Comparison of ENCODE assay signal across 16 cellular contexts in the genomic region with DNA sequence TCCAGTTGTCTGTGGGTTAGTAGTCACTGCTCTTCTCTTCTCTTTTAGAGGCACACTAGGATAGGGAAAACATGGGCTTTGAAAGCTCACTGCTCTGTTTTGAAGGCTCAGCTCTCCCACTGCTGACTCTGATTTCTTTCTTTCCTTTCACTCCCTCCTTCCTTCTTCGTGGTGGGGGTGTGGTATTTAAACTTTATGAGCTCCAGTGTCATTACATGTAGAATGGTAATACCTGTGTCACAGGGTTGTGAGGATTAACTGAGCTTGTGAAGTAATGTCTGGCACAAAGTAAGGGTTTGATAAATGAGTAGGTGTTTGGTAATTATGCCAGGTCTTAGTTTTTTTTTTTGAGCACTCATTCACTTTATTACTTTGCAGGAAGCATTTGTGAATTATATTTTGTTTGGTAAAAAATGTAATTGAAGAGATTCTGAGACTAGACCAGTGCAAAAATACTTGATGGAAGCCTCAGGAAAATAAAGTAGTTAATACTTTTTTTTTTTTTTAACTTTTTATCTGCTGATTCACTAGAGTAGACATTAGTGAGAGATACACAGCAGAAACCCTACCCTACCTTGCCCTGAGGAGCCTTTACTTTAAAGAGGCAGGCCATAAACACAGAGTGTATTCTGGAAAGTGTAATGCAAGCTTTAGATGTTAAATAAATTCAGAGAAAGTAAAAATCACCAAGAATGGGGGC. TPM values are rescaled to one million over a fixed set of nuclear protein-coding genes. Genes with fewer than 3 reads are reported as not detected.
DNase-seq lines count a peak whose midpoint lies in the region; ATAC-seq, FAIRE-seq and TF ChIP-seq lines count a peak whose summit lies in the region.
"Had no signal": no experiment of that assay in that cellular context is flagged by ENCODE, and none has a peak within 500 bp of the region (broad histone marks: within the 10 kb centered on the region; RNA-seq: fewer than 3 reads in every experiment).

No MANE protein-coding gene starts in this region.

- H3K36me3 Mint-ChIP-seq in stimulated activated memory B cell treated with anti-CD40 and anti-IgM and Interleukin-4, amounts not matched to agents 10 μg/mL and 1 μg/mL and 100 μg/mL, for 72 hours: no peaks in the 10 kb centered on the region

- peaks cover 26% of the 10 kb centered on the region for H3K4me1 Mint-ChIP-seq in stimulated activated memory B cell treated with anti-CD40 and anti-IgM and Interleukin-4, amounts not matched to agents 10 μg/mL and 1 μg/mL and 100 μg/mL, for 72 hours

- DNase-seq in cardiac muscle cell (ENCODE audit: low read depth in 1 of 2, low spot score in 1 of 2): no peak
- no peak for DNase-seq in right cardiac atrium
- DNase-seq in RWPE2 (ENCODE audit: low spot score): no peak
- no peak for DNase-seq in cerebellum (ENCODE audit: low spot score)
- no peak for DNase-seq in foreskin fibroblast
- no peak for DNase-seq in NCI-H187 (lab: John Stamatoyannopoulos, UW)
- DNase-seq: activated naive CD4-positive, alpha-beta T cell treated with anti-CD3 and anti-CD28 coated beads for 36 hours; cerebellar nuclear complex; hypothalamus; lower lobe of right lung; NCI-H526 treated with DMSO at 0.1 percent for 48 hours; T-helper 9 cell had no signal

- H3K27ac ChIP-seq in cardiac muscle cell (peak overlapping the region; percentile 9), right cardiac atrium (ENCODE audit: low read length) (no peak overlapping the region), RWPE2 (ENCODE audit: poor library complexity, severe bottlenecking) (no peak overlapping the region)
- H3K27ac ChIP-seq: KMS-11, lower lobe of right lung, tibial nerve had no signal

- no peak for ATAC-seq in right cardiac atrium
- ATAC-seq in RWPE2 (ENCODE audit: low read depth): 0 out of 3 replicates have a peak, but pooled peaks have one; percentile 12
- no peak for ATAC-seq in stimulated activated memory B cell treated with anti-CD40 and anti-IgM and Interleukin-4, amounts not matched to agents 10 μg/mL and 1 μg/mL and 100 μg/mL, for 72 hours

- WGBS in right cardiac atrium: 3% methylated on average over 1 of the region's 1 CpG

- peak overlapping the region; percentile 15 for H3K27ac Mint-ChIP-seq in stimulated activated memory B cell treated with anti-CD40 and anti-IgM and Interleukin-4, amounts not matched to agents 10 μg/mL and 1 μg/mL and 100 μg/mL, for 72 hours
- H3K27ac Mint-ChIP-seq: activated naive CD4-positive, alpha-beta T cell treated with anti-CD3 and anti-CD28 coated beads for 36 hours had no signal

- peaks cover under 1% of the 10 kb centered on the region for H3K9me3 Mint-ChIP-seq in stimulated activated memory B cell treated with anti-CD40 and anti-IgM and Interleukin-4, amounts not matched to agents 10 μg/mL and 1 μg/mL and 100 μg/mL, for 72 hours
- H3K9me3 Mint-ChIP-seq: activated naive CD4-positive, alpha-beta T cell treated with anti-CD3 and anti-CD28 coated beads for 36 hours had no signal

- intact Hi-C loops in right cardiac atrium (cut with DNase I): loop anchor here in 2 of 4 donors (10.0 kb wide), 2 partner anchors 130 to 140 kb away; no protein-coding TSS in a partner anchor

- H3K4me3 ChIP-seq in cardiac muscle cell: no peak overlapping the region
- H3K4me3 ChIP-seq in right cardiac atrium (ENCODE audit: low read length): no peak overlapping the region
- no peak overlapping the region for H3K4me3 ChIP-seq in RWPE2 (ENCODE audit: severe bottlenecking)
- no peak overlapping the region for H3K4me3 ChIP-seq in foreskin fibroblast (ENCODE audit: low read depth in 1 of 2, low read length in 2 of 2)
- H3K4me3 ChIP-seq: lower lobe of right lung, tibial nerve had no signal

- no peaks in the 10 kb centered on the region for H3K27me3 Mint-ChIP-seq in stimulated activated memory B cell treated with anti-CD40 and anti-IgM and Interleukin-4, amounts not matched to agents 10 μg/mL and 1 μg/mL and 100 μg/mL, for 72 hours

- no peak for TF ChIP-seq CTCF in cardiac muscle cell (IDR thresholded peaks at IDR 0.05; ENCODE audit: low read depth, low read length)
- no peak for TF ChIP-seq CTCF in RWPE2 (IDR thresholded peaks at IDR 0.05; ENCODE audit: poor library complexity, severe bottlenecking)
- TF ChIP-seq CTCF in foreskin fibroblast (IDR thresholded peaks at IDR 0.05; ENCODE audit: low read depth, low read length): no peak

- H3K9me3 ChIP-seq in cardiac muscle cell (ENCODE audit: low read depth): no peaks in the 10 kb centered on the region
- H3K9me3 ChIP-seq in right cardiac atrium (ENCODE audit: control insufficient read depth, low read length): no peaks in the 10 kb centered on the region
- H3K9me3 ChIP-seq in RWPE2 (ENCODE audit: severe bottlenecking): no peaks in the 10 kb centered on the region
- H3K9me3 ChIP-seq: lower lobe of right lung, tibial nerve had no signal

- peak; percentile 87 for FAIRE-seq in islet of Langerhans (lab: Jason Lieb, UNC)

- H3K36me3 ChIP-seq in cardiac muscle cell (no peaks in the 10 kb centered on the region), RWPE2 (ENCODE audit: low read depth) (no peaks in the 10 kb centered on the region)
- H3K36me3 ChIP-seq: lower lobe of right lung, tibial nerve had no signal

- no peak overlapping the region for H3K4me3 Mint-ChIP-seq in stimulated activated memory B cell treated with anti-CD40 and anti-IgM and Interleukin-4, amounts not matched to agents 10 μg/mL and 1 μg/mL and 100 μg/mL, for 72 hours
- H3K4me3 Mint-ChIP-seq: activated naive CD4-positive, alpha-beta T cell treated with anti-CD3 and anti-CD28 coated beads for 36 hours had no signal

- no peaks in the 10 kb centered on the region for H3K27me3 ChIP-seq in cardiac muscle cell
- no peaks in the 10 kb centered on the region for H3K27me3 ChIP-seq in right cardiac atrium (ENCODE audit: control insufficient read depth, insufficient read depth)
- no peaks in the 10 kb centered on the region for H3K27me3 ChIP-seq in RWPE2 (ENCODE audit: insufficient read depth, poor library complexity, severe bottlenecking)
- H3K27me3 ChIP-seq: tibial nerve had no signal

- peaks cover 9% of the 10 kb centered on the region for H3K4me1 ChIP-seq in cardiac muscle cell (ENCODE audit: low read depth)
- peaks cover 2% of the 10 kb centered on the region for H3K4me1 ChIP-seq in right cardiac atrium (ENCODE audit: control insufficient read depth, insufficient read depth, low read length)
- no peaks in the 10 kb centered on the region for H3K4me1 ChIP-seq in RWPE2 (ENCODE audit: insufficient read depth, poor library complexity, severe bottlenecking)

RNA-seq across cellular contexts. Expression of a gene that starts 17.3 kb away (rescaled TPM):
- total RNA-seq in cardiac muscle cell (37.7 and 43.8 TPM in 2 replicates), right cardiac atrium (10 to 100 TPM; 27.5 to 36.0 (median 31.5) TPM), cerebellum (43.3 TPM)
- polyA plus RNA-seq in cardiac muscle cell (43.1 and 44.3 TPM in 2 replicates), right cardiac atrium (16.2 TPM)
